In genomic region chr10:68105820-68106219, GRCh38 we compare ENCODE assay signal across 17 cellular contexts. TPM values are rescaled to one million over a fixed set of nuclear protein-coding genes. Genes with fewer than 3 reads are reported as not detected.
DNase-seq lines count a peak whose midpoint lies in the region; ATAC-seq, FAIRE-seq and TF ChIP-seq lines count a peak whose summit lies in the region.
"Had no signal": no experiment of that assay in that cellular context is flagged by ENCODE, and none has a peak within 500 bp of the region (broad histone marks: within the 10 kb centered on the region; RNA-seq: fewer than 3 reads in every experiment).

No MANE protein-coding gene starts in this region.

- H3K4me1 Mint-ChIP-seq in stimulated activated effector memory CD8-positive, alpha-beta T cell treated with anti-CD3 and anti-CD28 coated beads, Interleukin-12 subunit alpha, Interleukin-12 subunit beta, amount 100 ng/mL, for 72 hours: no peaks in the 10 kb centered on the region
- H3K4me1 Mint-ChIP-seq: immature natural killer cell had no signal

- H3K27ac ChIP-seq in left ventricle myocardium inferior (replicated peaks): peak overlapping the region; percentile 47
- peak overlapping the region; percentile 17; the same call in 1 of the 2 replicates for H3K27ac ChIP-seq in SJSA1
- H3K27ac ChIP-seq: SJCRH30, thoracic aorta had no signal

- TF ChIP-seq CTCF in left ventricle myocardium inferior (IDR thresholded peaks at IDR 0.05; ENCODE audit: borderline replicate concordance) (no peak), D721Med (IDR thresholded peaks at IDR 0.05; ENCODE audit: insufficient read depth, missing control alignments) (no peak)

- H3K4me1 ChIP-seq in left ventricle myocardium inferior: peaks cover 5% of the 10 kb centered on the region
- H3K4me1 ChIP-seq in SJSA1 (replicated peaks): peaks cover 44% of the 10 kb centered on the region

- no peak for ATAC-seq in Right ventricle myocardium inferior
- ATAC-seq in stimulated activated effector memory CD8-positive, alpha-beta T cell treated with anti-CD3 and anti-CD28 coated beads, Interleukin-12 subunit alpha, Interleukin-12 subunit beta, amount 100 ng/mL, for 72 hours: peak; percentile 55
- ATAC-seq: activated naive CD4-positive, alpha-beta T cell treated with anti-CD3 and anti-CD28 coated beads, Interleukin-2, amount 50 U/mL, for 72 hours had no signal

- H3K9me3 Mint-ChIP-seq in stimulated activated effector memory CD8-positive, alpha-beta T cell treated with anti-CD3 and anti-CD28 coated beads, Interleukin-12 subunit alpha, Interleukin-12 subunit beta, amount 100 ng/mL, for 72 hours: no peaks in the 10 kb centered on the region
- H3K9me3 Mint-ChIP-seq: activated CD4-positive, alpha-beta memory T cell treated with anti-CD3 and anti-CD28 coated beads for 36 hours; activated naive CD4-positive, alpha-beta T cell treated with anti-CD3 and anti-CD28 coated beads, Interleukin-2, amount 50 U/mL, for 72 hours had no signal

- intact Hi-C loops in left ventricle myocardium inferior (cut with micrococcal nuclease): no loop called here
- intact Hi-C loops in Right ventricle myocardium inferior (cut with DNase I): no loop called here

- DNase-seq in left ventricle myocardium inferior (no peak), Right ventricle myocardium inferior (ENCODE audit: missing footprints) (no peak), SJSA1 (ENCODE audit: low read depth in 1 of 2, low spot score in 2 of 2) (no peak), fibroblast of gingiva (ENCODE audit: low read depth) (peak; percentile 61), NCI-H146 (lab: John Stamatoyannopoulos, UW) (no peak), GOT3 (lab: John Stamatoyannopoulos, UW) (no peak), D721Med (ENCODE audit: insufficient read length, low spot score) (no peak)
- no peak for DNase-seq in stimulated activated effector memory CD8-positive, alpha-beta T cell treated with anti-CD3 and anti-CD28 coated beads, Interleukin-12 subunit alpha, Interleukin-12 subunit beta, amount 100 ng/mL, for 72 hours (ENCODE audit: low spot score in 2 of 2)
- DNase-seq: activated CD4-positive, alpha-beta memory T cell treated with anti-CD3 and anti-CD28 coated beads for 36 hours; effector CD4-positive, alpha-beta T cell; immature natural killer cell; NCI-H2107; stimulated activated CD4-positive, alpha-beta T cell treated with anti-CD3 and anti-CD28 coated beads, Interleukin-4, amount 100 ng/mL, for 4 hours had no signal

- H3K36me3 ChIP-seq in left ventricle myocardium inferior (no peaks in the 10 kb centered on the region), SJSA1 (no peaks in the 10 kb centered on the region)
- H3K36me3 ChIP-seq: SJCRH30, thoracic aorta had no signal

- no peak overlapping the region for H3K4me3 Mint-ChIP-seq in stimulated activated effector memory CD8-positive, alpha-beta T cell treated with anti-CD3 and anti-CD28 coated beads, Interleukin-12 subunit alpha, Interleukin-12 subunit beta, amount 100 ng/mL, for 72 hours
- H3K4me3 Mint-ChIP-seq: activated CD4-positive, alpha-beta memory T cell treated with anti-CD3 and anti-CD28 coated beads for 36 hours; B cell; immature natural killer cell had no signal

- H3K27ac Mint-ChIP-seq in stimulated activated effector memory CD8-positive, alpha-beta T cell treated with anti-CD3 and anti-CD28 coated beads, Interleukin-12 subunit alpha, Interleukin-12 subunit beta, amount 100 ng/mL, for 72 hours: no peak overlapping the region
- H3K27ac Mint-ChIP-seq: activated CD4-positive, alpha-beta memory T cell treated with anti-CD3 and anti-CD28 coated beads for 36 hours; activated naive CD4-positive, alpha-beta T cell treated with anti-CD3 and anti-CD28 coated beads, Interleukin-2, amount 50 U/mL, for 72 hours; B cell; immature natural killer cell had no signal

- H3K27me3 ChIP-seq in left ventricle myocardium inferior (ENCODE audit: low read depth) (no peaks in the 10 kb centered on the region), SJSA1 (replicated peaks) (no peaks in the 10 kb centered on the region)

- FAIRE-seq in D721Med (lab: Jason Lieb, UNC): no peak

- H3K4me3 ChIP-seq in left ventricle myocardium inferior: peak overlapping the region; percentile 12
- H3K4me3 ChIP-seq in SJSA1: no peak overlapping the region
- H3K4me3 ChIP-seq: SJCRH30, thoracic aorta had no signal

- no peaks in the 10 kb centered on the region for H3K9me3 ChIP-seq in left ventricle myocardium inferior (replicated peaks)
- no peaks in the 10 kb centered on the region for H3K9me3 ChIP-seq in SJSA1 (replicated peaks)
- H3K9me3 ChIP-seq: SJCRH30, thoracic aorta had no signal

- no peaks in the 10 kb centered on the region for H3K36me3 Mint-ChIP-seq in stimulated activated effector memory CD8-positive, alpha-beta T cell treated with anti-CD3 and anti-CD28 coated beads, Interleukin-12 subunit alpha, Interleukin-12 subunit beta, amount 100 ng/mL, for 72 hours
- H3K36me3 Mint-ChIP-seq: activated CD4-positive, alpha-beta memory T cell treated with anti-CD3 and anti-CD28 coated beads for 36 hours; activated naive CD4-positive, alpha-beta T cell treated with anti-CD3 and anti-CD28 coated beads, Interleukin-2, amount 50 U/mL, for 72 hours; immature natural killer cell had no signal

RNA-seq across cellular contexts. Expression of gene MYPN, which starts 3.5 kb away (rescaled TPM):
- 124 TPM for total RNA-seq in left ventricle myocardium inferior
- total RNA-seq in Right ventricle myocardium inferior: 112 TPM
- total RNA-seq in SJSA1 (2014; rRNA removed; shearing (Covaris generic)): under 0.01 and 0.39 TPM in 2 replicates
- total RNA-seq: activated naive CD4-positive, alpha-beta T cell treated with anti-CD3 and anti-CD28 coated beads, Interleukin-2, amount 50 U/mL, for 72 hours; B cell; thoracic aorta had no signal

RNA-seq across cellular contexts. Expression of gene HERC4, which starts 30.7 kb away (rescaled TPM):
- 31.9 TPM for total RNA-seq in left ventricle myocardium inferior
- total RNA-seq in Right ventricle myocardium inferior: 25.5 TPM
- 26.3 and 42.0 TPM in 2 replicates for total RNA-seq in SJSA1 (2014; rRNA removed; shearing (Covaris generic))

Comparison
In these comparisons a context has a peak if more than half of its experiments do, and no peak if none do; other contexts are left out.
1. RNA of gene MYPN, which starts 3.5 kb away (total RNA-seq): 124 TPM in left ventricle myocardium inferior (single experiment) and 112 TPM in Right ventricle myocardium inferior (single experiment); under 0.01 to 0.39 TPM in SJSA1; every median in the first group is over 10 times any median in the second.